Comparison of ENCODE assay signal across 18 cellular contexts in the genomic region with DNA sequence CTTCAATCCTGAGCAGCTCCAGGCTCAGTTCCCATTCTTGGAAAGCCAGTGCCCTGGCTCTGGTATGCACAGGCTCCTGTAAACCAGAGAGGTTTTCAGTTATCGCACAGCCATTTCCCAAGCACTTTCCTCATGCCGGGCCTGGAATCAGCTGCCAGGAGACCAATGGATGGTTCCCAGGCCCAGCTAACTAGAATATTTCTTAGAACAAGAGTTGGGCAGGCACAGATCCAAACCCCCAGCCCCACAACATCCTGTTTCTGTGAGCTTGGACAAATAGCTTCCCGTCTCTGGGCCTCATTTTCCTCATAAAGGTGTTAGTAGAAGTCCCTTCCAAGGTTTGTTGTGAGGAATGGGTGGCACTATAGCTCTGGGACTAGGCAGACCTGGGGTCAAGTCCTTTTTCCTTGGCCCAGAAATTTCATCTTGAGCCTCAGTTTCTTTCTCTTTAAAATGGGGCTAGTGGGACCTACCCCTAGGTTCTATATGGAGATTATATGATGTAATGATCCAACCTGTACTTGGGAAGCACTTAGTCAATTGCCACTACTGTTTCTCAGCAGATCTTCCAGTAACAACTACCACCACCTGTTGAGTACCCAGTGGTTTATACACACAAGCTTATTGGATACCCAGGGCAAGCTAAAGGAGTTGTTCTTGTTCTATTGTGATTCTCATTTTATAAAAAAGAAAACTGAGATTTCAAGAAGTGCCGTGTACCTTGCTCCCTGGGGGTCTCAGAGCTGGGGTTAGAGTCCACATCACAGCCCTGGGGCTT. TPM values are rescaled to one million over a fixed set of nuclear protein-coding genes. Genes with fewer than 3 reads are reported as not detected.
A peak's percentile ranks its signal among the peaks of the same experiment; 100 is the strongest.
DNase-seq lines count a peak whose midpoint lies in the region; ATAC-seq, FAIRE-seq and TF ChIP-seq lines count a peak whose summit lies in the region.
"Had no signal": no experiment of that assay in that cellular context is flagged by ENCODE, and none has a peak within 500 bp of the region (broad histone marks: within the 10 kb centered on the region; RNA-seq: fewer than 3 reads in every experiment).

No MANE protein-coding gene starts in this region.

- CTCF ChIA-PET in activated CD4-positive, alpha-beta memory T cell treated with anti-CD3 and anti-CD28 coated beads for 36 hours (lab: Charles Lee) = interaction anchor here (1.4 to 8.4 kb wide), 3 partner anchors 12 to 101 kb away, joined by 3 to 86 read pairs (median 83); a partner anchor contains a TSS

- no peaks in the 10 kb centered on the region for H3K27me3 Mint-ChIP-seq in activated CD4-positive, alpha-beta memory T cell treated with anti-CD3 and anti-CD28 coated beads for 36 hours
- peaks cover 30 to 49% (median 49%) of the 10 kb centered on the region in 3 donors for H3K27me3 Mint-ChIP-seq in immature natural killer cell (ENCODE audit: low read depth in 3 of 3)

- H3K9me3 Mint-ChIP-seq in activated CD4-positive, alpha-beta memory T cell treated with anti-CD3 and anti-CD28 coated beads for 36 hours = no peaks in the 10 kb centered on the region
- no peaks in the 10 kb centered on the region for H3K9me3 Mint-ChIP-seq in immature natural killer cell
- H3K9me3 Mint-ChIP-seq: endodermal cell, H9 had no signal

- H3K4me3 Mint-ChIP-seq in activated CD4-positive, alpha-beta memory T cell treated with anti-CD3 and anti-CD28 coated beads for 36 hours = no peak overlapping the region
- H3K4me3 Mint-ChIP-seq in immature natural killer cell = peak overlapping the region; percentile 11 to 95 (median 90)
- H3K4me3 Mint-ChIP-seq: endodermal cell, H9 had no signal

- peaks cover 92% of the 10 kb centered on the region for H3K4me1 Mint-ChIP-seq in activated CD4-positive, alpha-beta memory T cell treated with anti-CD3 and anti-CD28 coated beads for 36 hours (ENCODE audit: low read depth)
- H3K4me1 Mint-ChIP-seq in immature natural killer cell = peaks cover 98 to 100% of the 10 kb centered on the region in 2 donors

- FAIRE-seq in GM12891 (lab: Jason Lieb, UNC) = no peak

- intact Hi-C loops in heart right ventricle (cut with DNase I) = loop anchor here in 6 of 10 donors (5.0 kb wide), 4 partner anchors 38 to 333 kb away; a partner anchor contains a TSS
- intact Hi-C loops in left ventricle myocardium superior (cut with micrococcal nuclease) = no loop called here
- intact Hi-C loops in activated CD4-positive, alpha-beta memory T cell treated with anti-CD3 and anti-CD28 coated beads for 36 hours (cut with micrococcal nuclease) = loop anchor here (5.0 kb wide), 2 partner anchors 242 to 333 kb away; no protein-coding TSS in a partner anchor
- intact Hi-C loops in upper lobe of right lung (cut with DNase I) = no loop called here

- no peak overlapping the region for H3K4me3 ChIP-seq in heart right ventricle
- no peak overlapping the region for H3K4me3 ChIP-seq in upper lobe of right lung

- DNase-seq in heart right ventricle (no peak), left ventricle myocardium superior (no peak), immature natural killer cell (no peak), upper lobe of right lung (peak; percentile 21), SIG-M5 treated with dmso at 0.1 percent for 504 hours (lab: John Stamatoyannopoulos, UW; ENCODE audit: unreplicated experiment) (no peak), foreskin keratinocyte (no peak), GM12891 (ENCODE audit: insufficient read length, low spot score) (no peak)
- DNase-seq in activated CD4-positive, alpha-beta memory T cell treated with anti-CD3 and anti-CD28 coated beads for 36 hours = no peak
- DNase-seq: BE2C; brain microvascular endothelial cell; EL; endodermal cell; foreskin fibroblast; H9; KG1; NCI-H1436; NCI-H446 treated with DMSO at 0.1 percent for 48 hours; stimulated activated naive CD8-positive, alpha-beta T cell treated with anti-CD3 and anti-CD28 coated beads, Interleukin-15, Interleukin-2, amounts not matched to agents 100 U/mL and 50 U/mL, for 24 hours had no signal

- no peak for TF ChIP-seq POLR2A in GM12891 (IDR thresholded peaks at IDR 0.05; ENCODE audit: low read depth, low read length)

- H3K4me1 ChIP-seq in heart right ventricle = peaks cover 8 to 86% (median 53%) of the 10 kb centered on the region in 9 donors
- H3K4me1 ChIP-seq in upper lobe of right lung = peaks cover 40% of the 10 kb centered on the region
- no peaks in the 10 kb centered on the region for H3K4me1 ChIP-seq in foreskin keratinocyte

- H3K27ac ChIP-seq in heart right ventricle (peak overlapping the region in 6 of 10 donors; percentile 25 to 99 (median 53)), upper lobe of right lung (no peak overlapping the region), foreskin keratinocyte (no peak overlapping the region)
- H3K27ac ChIP-seq: brain microvascular endothelial cell had no signal

- peak overlapping the region; percentile 96 for H3K27ac Mint-ChIP-seq in activated CD4-positive, alpha-beta memory T cell treated with anti-CD3 and anti-CD28 coated beads for 36 hours
- H3K27ac Mint-ChIP-seq in immature natural killer cell = peak overlapping the region; percentile 98 to 100 (median 100)

- H3K36me3 Mint-ChIP-seq in activated CD4-positive, alpha-beta memory T cell treated with anti-CD3 and anti-CD28 coated beads for 36 hours = peaks cover 65% of the 10 kb centered on the region
- peaks cover 33 to 45% (median 34%) of the 10 kb centered on the region in 3 donors for H3K36me3 Mint-ChIP-seq in immature natural killer cell

- H3K9me3 ChIP-seq in heart right ventricle (no peaks in the 10 kb centered on the region), upper lobe of right lung (no peaks in the 10 kb centered on the region)
- H3K9me3 ChIP-seq: BE2C had no signal

- H3K27me3 ChIP-seq in heart right ventricle (no peaks in the 10 kb centered on the region), upper lobe of right lung (no peaks in the 10 kb centered on the region), foreskin keratinocyte (no peaks in the 10 kb centered on the region)
- H3K27me3 ChIP-seq: BE2C, brain microvascular endothelial cell had no signal

- no peak for ATAC-seq in heart right ventricle
- no peak for ATAC-seq in left ventricle myocardium superior
- no peak for ATAC-seq in upper lobe of right lung
- ATAC-seq in foreskin keratinocyte = no peak
- ATAC-seq: stimulated activated naive CD8-positive, alpha-beta T cell treated with anti-CD3 and anti-CD28 coated beads, Interleukin-15, Interleukin-2, amounts not matched to agents 100 U/mL and 50 U/mL, for 24 hours had no signal

- no peak for TF ChIP-seq CTCF in heart right ventricle (IDR thresholded peaks at IDR 0.05)
- no peak for TF ChIP-seq CTCF in upper lobe of right lung (IDR thresholded peaks at IDR 0.05)
- TF ChIP-seq CTCF in foreskin keratinocyte (conservative IDR thresholded peaks at IDR 0.05) = no peak

- POLR2A ChIA-PET in activated CD4-positive, alpha-beta memory T cell treated with anti-CD3 and anti-CD28 coated beads for 36 hours (lab: Charles Lee) = interaction anchor here (1.5 to 10.3 kb wide), 2 partner anchors 41 to 48 kb away, joined by 4 to 97 read pairs; a partner anchor contains a TSS

- H3K36me3 ChIP-seq in heart right ventricle (peaks cover 3 to 84% (median 50%) of the 10 kb centered on the region in 9 donors), upper lobe of right lung (peaks cover 81% of the 10 kb centered on the region)

- 58 to 65% methylated on average over 4 of the region's 4 CpGs for WGBS in heart right ventricle, 2 donors

TF ChIP-seq in GM12891, 5 proteins besides CTCF, POLR2A, EP300 and RAD21:
- no peak for TF ChIP-seq TAF1 (IDR thresholded peaks at IDR 0.05; ENCODE audit: low read depth, low read length)
- TF ChIP-seq POU2F2 (IDR thresholded peaks at IDR 0.05; ENCODE audit: low read depth, low read length) = no peak
- no peak for TF ChIP-seq PAX5 (IDR thresholded peaks at IDR 0.05; ENCODE audit: insufficient read depth, low read length, severe bottlenecking)
- TF ChIP-seq SPI1 (IDR thresholded peaks at IDR 0.05; ENCODE audit: low read depth, low read length) = no peak
- TF ChIP-seq POLR2AphosphoS5 (IDR thresholded peaks at IDR 0.05; ENCODE audit: low read depth, low read length) = no peak
TF ChIP-seq in GM12891: peak in this region for 0.

RNA-seq across cellular contexts. Expression of a gene that starts 5.1 kb away (rescaled TPM):
- total RNA-seq in heart right ventricle = 10 to 100 TPM; 12.6 to 19.2 (median 16.4) TPM
- polyA plus RNA-seq in heart right ventricle = 10 to 100 TPM; 11.3 to 11.5 TPM
- total RNA-seq in left ventricle myocardium superior = 15.9 TPM
- 10 to 100 TPM; 20.5 to 23.4 TPM for total RNA-seq in activated CD4-positive, alpha-beta memory T cell treated with anti-CD3 and anti-CD28 coated beads for 36 hours
- 10 to 100 TPM; 14.2 to 38.2 (median 16.9) TPM for polyA plus RNA-seq in immature natural killer cell
- 31.9 TPM for total RNA-seq in upper lobe of right lung
- 10.5 and 11.9 TPM in 2 replicates for total RNA-seq in foreskin keratinocyte
- polyA plus RNA-seq in foreskin keratinocyte = 13.5 and 14.5 TPM in 2 replicates
- 23.5 TPM for polyA plus RNA-seq in GM12891 (2012; ENCODE audit: low read depth, missing spikeins)

RNA-seq across cellular contexts. Expression of a gene that starts 40.7 kb away (rescaled TPM):
- total RNA-seq in heart right ventricle = 100 to 1,000 TPM; 101 to 151 (median 108) TPM
- 10 to 100 TPM; 55.5 to 65.6 TPM for polyA plus RNA-seq in heart right ventricle
- 128 TPM for total RNA-seq in left ventricle myocardium superior
- total RNA-seq in activated CD4-positive, alpha-beta memory T cell treated with anti-CD3 and anti-CD28 coated beads for 36 hours = 100 to 1,000 TPM; 290 to 295 TPM
- 100 to 1,000 TPM in 1 of 3 donors, 10 to 100 TPM in 2; 23.3 to 103 (median 48.8) TPM for polyA plus RNA-seq in immature natural killer cell
- total RNA-seq in upper lobe of right lung = 171 TPM
- total RNA-seq in foreskin keratinocyte = 129 and 140 TPM in 2 replicates
- 106 and 123 TPM in 2 replicates for polyA plus RNA-seq in foreskin keratinocyte
- 117 TPM for polyA plus RNA-seq in GM12891 (2012; ENCODE audit: low read depth, missing spikeins)

RNA-seq across cellular contexts. Expression of a gene that starts 48.8 kb away (rescaled TPM):
- total RNA-seq in heart right ventricle (10 to 100 TPM in 8 of 10 donors, 1 to 10 TPM in 2; 9.7 to 44.9 (median 13.2) TPM), left ventricle myocardium superior (13.2 TPM), upper lobe of right lung (99.0 TPM), foreskin keratinocyte (26.8 and 26.9 TPM in 2 replicates)
- polyA plus RNA-seq in heart right ventricle (10 to 100 TPM; 14.0 to 19.9 TPM), immature natural killer cell (100 to 1,000 TPM in 1 of 3 donors, 10 to 100 TPM in 2; 51.4 to 196 (median 66.4) TPM), foreskin keratinocyte (51.3 and 52.5 TPM in 2 replicates)
- 100 to 1,000 TPM; 108 to 110 TPM for total RNA-seq in activated CD4-positive, alpha-beta memory T cell treated with anti-CD3 and anti-CD28 coated beads for 36 hours
- 61.9 TPM for polyA plus RNA-seq in GM12891 (2012; ENCODE audit: low read depth, missing spikeins)

RNA-seq across cellular contexts. Expression of a gene that starts 59.1 kb away (rescaled TPM):
- 1 to 10 TPM in 9 of 10 donors, under 1 TPM in 1; 1.00 to 5.8 (median 2.3) TPM for total RNA-seq in heart right ventricle
- polyA plus RNA-seq in heart right ventricle = 10 to 100 TPM in 1 of 2 donors, 1 to 10 TPM in 1; 2.5 to 12.6 TPM
- total RNA-seq in left ventricle myocardium superior = 3.7 TPM
- 1 to 10 TPM; 4.7 to 5.1 TPM for total RNA-seq in activated CD4-positive, alpha-beta memory T cell treated with anti-CD3 and anti-CD28 coated beads for 36 hours
- 10 to 100 TPM in 2 of 3 donors, 1 to 10 TPM in 1; 8.9 to 14.8 (median 14.7) TPM for polyA plus RNA-seq in immature natural killer cell
- 5.5 TPM for total RNA-seq in upper lobe of right lung
- 4.4 and 5.8 TPM in 2 replicates for total RNA-seq in foreskin keratinocyte
- polyA plus RNA-seq in foreskin keratinocyte = 6.7 and 8.5 TPM in 2 replicates
- polyA plus RNA-seq in GM12891 (2012; ENCODE audit: low read depth, missing spikeins) = 8.1 TPM

Comparison
In these comparisons a context has a peak if more than half of its experiments do, and no peak if none do; other contexts are left out.
1. intact Hi-C loops: an anchor here in heart right ventricle (5.0 kb wide) and activated CD4-positive, alpha-beta memory T cell treated with anti-CD3 and anti-CD28 coated beads for 36 hours (5.0 kb wide); none called in left ventricle myocardium superior and upper lobe of right lung.
2. H3K27ac ChIP-seq: peak in heart right ventricle (6 of 10); none in upper lobe of right lung (single experiment) and foreskin keratinocyte (single experiment).